Comparison of ENCODE assay signal across 9 cellular contexts in the genomic region with DNA sequence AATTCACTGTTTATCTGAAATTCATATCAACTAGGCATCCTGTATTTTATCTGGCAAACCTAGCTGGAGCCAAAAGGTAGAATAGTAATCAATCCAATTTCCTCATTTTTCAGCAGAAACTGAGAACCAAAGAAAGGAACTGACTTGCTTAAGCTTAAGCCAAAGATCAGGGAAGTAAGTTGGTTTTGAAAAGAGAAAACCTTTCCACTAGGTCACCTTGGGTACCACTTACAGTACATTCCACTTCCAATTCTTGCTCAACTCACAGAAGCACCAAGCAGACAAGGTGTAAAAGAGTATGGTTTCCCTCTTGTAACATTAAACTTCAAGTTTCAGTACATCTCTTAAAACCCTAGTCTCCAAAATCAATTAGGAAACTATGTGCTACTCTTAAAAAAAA.
DNase-seq lines count a peak whose midpoint lies in the region; ATAC-seq and TF ChIP-seq lines count a peak whose summit lies in the region.
"Had no signal": no experiment of that assay in that cellular context is flagged by ENCODE, and none has a peak within 500 bp of the region (broad histone marks: within the 10 kb centered on the region; RNA-seq: fewer than 3 reads in every experiment).

No MANE protein-coding gene starts in this region.

- no peak overlapping the region for H4K91ac ChIP-seq in trophoblast cell (ENCODE audit: low read depth, low read length)

- H3K27ac ChIP-seq in SU-DHL-6 (ENCODE audit: low read depth, low read length) (no peak overlapping the region), trophoblast cell (ENCODE audit: low read depth, low read length) (no peak overlapping the region)

- peak overlapping the region; percentile 86 for H3K4me3 Mint-ChIP-seq in activated T-cell treated with anti-CD3 and anti-CD28 coated beads, Interleukin-2, amount 50 U/mL, for 24 hours
- H3K4me3 Mint-ChIP-seq in stimulated activated naive CD8-positive, alpha-beta T cell treated with anti-CD3 and anti-CD28 coated beads, Interleukin-15, amount 100 ng/mL, for 72 hours, result peak overlapping the region; percentile 82 to 90

- H2AK5ac ChIP-seq in trophoblast cell (ENCODE audit: low read length), result no peak overlapping the region

- H4K12ac ChIP-seq in trophoblast cell (ENCODE audit: low read depth, low read length), result no peak overlapping the region

- peaks cover 7% of the 10 kb centered on the region; the same call in 1 of the 2 replicates for H3F3A ChIP-seq in SU-DHL-6 (ENCODE audit: insufficient read depth)

- H3K9me3 ChIP-seq in SU-DHL-6 (ENCODE audit: insufficient read depth, low read length) (peaks cover 9% of the 10 kb centered on the region; the same call in 1 of the 2 replicates), trophoblast cell (ENCODE audit: insufficient read depth, low read depth, low read length) (no peaks in the 10 kb centered on the region)

- no peak overlapping the region for H3K4ac ChIP-seq in trophoblast cell (ENCODE audit: low read depth, low read length)

- H3K4me2 ChIP-seq in SU-DHL-6 (ENCODE audit: low read depth, low read length, poor library complexity, severe bottlenecking) (peak overlapping the region; percentile 64), trophoblast cell (ENCODE audit: low read length) (no peak overlapping the region)

- no peak overlapping the region for H2BK12ac ChIP-seq in trophoblast cell (ENCODE audit: low read length)

- H3K36me3 ChIP-seq in SU-DHL-6 (ENCODE audit: low read length) (0 out of 2 replicates have a peak, but pooled peaks cover 3% of the 10 kb centered on the region), trophoblast cell (ENCODE audit: control insufficient read depth in 1 of 2, insufficient read depth in 2 of 2, low read length in 2 of 2) (no peaks in the 10 kb centered on the region)

- TF ChIP-seq CTCF in SU-DHL-6 (IDR thresholded peaks at IDR 0.05; ENCODE audit: insufficient read depth, low read length, poor library complexity, severe bottlenecking), result no peak

- no peaks in the 10 kb centered on the region for H3K4me1 ChIP-seq in trophoblast cell (ENCODE audit: control insufficient read depth in 1 of 2, insufficient read depth in 2 of 2, low read length in 2 of 2)

- no peak overlapping the region for H2BK5ac ChIP-seq in trophoblast cell (ENCODE audit: low read depth, low read length, poor library complexity)

- peak overlapping the region; percentile 79 for H3K4me3 ChIP-seq in SU-DHL-6 (ENCODE audit: insufficient read depth, low read length, poor library complexity, severe bottlenecking)
- no peak overlapping the region for H3K4me3 ChIP-seq in trophoblast cell (ENCODE audit: low read depth, low read length)

- H2BK120ac ChIP-seq in trophoblast cell (ENCODE audit: insufficient read depth, low read length, poor library complexity), result no peak overlapping the region

- no peak overlapping the region for H3K23ac ChIP-seq in trophoblast cell (ENCODE audit: low read length)

- no peaks in the 10 kb centered on the region for H3K79me2 ChIP-seq in SU-DHL-6 (ENCODE audit: insufficient read depth, low read length)
- peaks cover 3% of the 10 kb centered on the region for H3K79me2 ChIP-seq in trophoblast cell (ENCODE audit: control insufficient read depth, insufficient read depth, low read length, poor library complexity)

- H3K27me3 ChIP-seq in SU-DHL-6 (ENCODE audit: low read length), result no peaks in the 10 kb centered on the region
- no peaks in the 10 kb centered on the region for H3K27me3 ChIP-seq in trophoblast cell (ENCODE audit: insufficient read depth, low read length)

- peaks cover 35% of the 10 kb centered on the region for H3K4me1 Mint-ChIP-seq in activated T-cell treated with anti-CD3 and anti-CD28 coated beads, Interleukin-2, amount 50 U/mL, for 24 hours (ENCODE audit: low read depth)
- peaks cover 41% of the 10 kb centered on the region for H3K4me1 Mint-ChIP-seq in stimulated activated naive CD8-positive, alpha-beta T cell treated with anti-CD3 and anti-CD28 coated beads, Interleukin-15, amount 100 ng/mL, for 72 hours

- no peak overlapping the region for H4K8ac ChIP-seq in trophoblast cell (ENCODE audit: low read depth, low read length)

- peaks cover 15% of the 10 kb centered on the region for H3K36me3 Mint-ChIP-seq in activated T-cell treated with anti-CD3 and anti-CD28 coated beads, Interleukin-2, amount 50 U/mL, for 24 hours (ENCODE audit: low read depth)

- peaks cover 4% of the 10 kb centered on the region for H3K79me1 ChIP-seq in trophoblast cell (ENCODE audit: low read length)

- H3K27me3 Mint-ChIP-seq in activated T-cell treated with anti-CD3 and anti-CD28 coated beads, Interleukin-2, amount 50 U/mL, for 24 hours, result no peaks in the 10 kb centered on the region
- no peaks in the 10 kb centered on the region for H3K27me3 Mint-ChIP-seq in stimulated activated naive CD8-positive, alpha-beta T cell treated with anti-CD3 and anti-CD28 coated beads, Interleukin-15, amount 100 ng/mL, for 72 hours

- DNase-seq in activated T-cell treated with anti-CD3 and anti-CD28 coated beads, Interleukin-2, amount 50 U/mL, for 24 hours, result no peak
- DNase-seq in activated T-cell treated with anti-CD3 and anti-CD28 coated beads for 4 hours, result no peak
- DNase-seq in germinal center (ENCODE audit: low spot score), result peak; percentile 19
- no peak for DNase-seq in stimulated activated naive CD8-positive, alpha-beta T cell treated with anti-CD3 and anti-CD28 coated beads, Interleukin-15, amount 100 ng/mL, for 72 hours
- no peak for DNase-seq in NCI-H2107 treated with DMSO at 0.1 percent for 48 hours (lab: John Stamatoyannopoulos, UW; ENCODE audit: unreplicated experiment)
- DNase-seq in trophoblast cell, result no peak
- DNase-seq: stimulated activated naive CD4-positive, alpha-beta T cell treated with Interleukin-2 at 50 U/mL for 16 hours had no signal

- no peak overlapping the region for H3K14ac ChIP-seq in trophoblast cell (ENCODE audit: low read length)

- H2AFZ ChIP-seq in SU-DHL-6 (ENCODE audit: low read depth, low read length, severe bottlenecking) (no peak overlapping the region), trophoblast cell (ENCODE audit: insufficient read depth, low read length, poor library complexity) (no peak overlapping the region)

- H3K9me2 ChIP-seq in SU-DHL-6 (replicated peaks; ENCODE audit: insufficient read depth, low read length), result no peaks in the 10 kb centered on the region

- peaks cover 4% of the 10 kb centered on the region for H3K9me3 Mint-ChIP-seq in activated T-cell treated with anti-CD3 and anti-CD28 coated beads, Interleukin-2, amount 50 U/mL, for 24 hours
- peaks cover 5 to 7% of the 10 kb centered on the region in 2 donors for H3K9me3 Mint-ChIP-seq in stimulated activated naive CD8-positive, alpha-beta T cell treated with anti-CD3 and anti-CD28 coated beads, Interleukin-15, amount 100 ng/mL, for 72 hours

- no peak overlapping the region for H3K27ac Mint-ChIP-seq in activated T-cell treated with anti-CD3 and anti-CD28 coated beads, Interleukin-2, amount 50 U/mL, for 24 hours
- H3K27ac Mint-ChIP-seq in stimulated activated naive CD8-positive, alpha-beta T cell treated with anti-CD3 and anti-CD28 coated beads, Interleukin-15, amount 100 ng/mL, for 72 hours, result no peak overlapping the region

- H4K20me1 ChIP-seq in SU-DHL-6 (ENCODE audit: low read depth, low read length), result no peaks in the 10 kb centered on the region

- no peak for ATAC-seq in stimulated activated naive CD8-positive, alpha-beta T cell treated with anti-CD3 and anti-CD28 coated beads, Interleukin-15, amount 100 ng/mL, for 72 hours
- ATAC-seq in GM21515 (IDR thresholded peaks at IDR 0.05; ENCODE audit: unreplicated experiment), result no peak

- H3K9ac ChIP-seq in SU-DHL-6 (ENCODE audit: low read length), result no peak overlapping the region
- H3K9ac ChIP-seq in trophoblast cell (ENCODE audit: low read length), result no peak overlapping the region

- no peak overlapping the region for H3K18ac ChIP-seq in trophoblast cell (ENCODE audit: low read length)
